ENCODE assay signal across 1 cellular context in the genomic region with DNA sequence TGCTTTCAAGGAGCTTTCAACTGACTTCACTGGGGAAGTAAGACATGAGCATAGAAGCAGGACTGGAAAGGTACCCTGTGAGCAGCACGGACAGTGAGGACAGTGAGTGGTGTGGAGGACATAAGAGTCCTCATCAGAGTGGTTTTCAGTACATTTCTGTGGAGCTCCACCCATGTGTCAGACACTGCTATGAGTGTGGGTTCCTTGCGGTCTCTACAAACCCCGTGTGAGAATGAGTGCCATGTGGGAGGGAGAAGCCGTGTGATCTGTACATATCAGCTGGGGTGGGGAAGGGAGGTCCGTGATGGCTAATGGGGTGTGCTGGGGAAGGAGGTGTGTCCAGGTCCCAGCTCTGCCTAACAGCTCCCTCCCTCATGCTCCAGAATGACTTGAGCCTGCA. TPM values are rescaled to one million over a fixed set of nuclear protein-coding genes. Genes with fewer than 3 reads are reported as not detected.
"Had no signal": no experiment of that assay in that cellular context is flagged by ENCODE, and none has a peak within 500 bp of the region (broad histone marks: within the 10 kb centered on the region; RNA-seq: fewer than 3 reads in every experiment).

No MANE protein-coding gene starts in this region.

RNA-seq across cellular contexts. Expression of gene C6orf52, which starts 57.3 kb away (rescaled TPM):
- total RNA-seq: activated T-helper 17 cell treated with anti-CD3 and anti-CD28 coated beads, Interleukin-2, amount 50 U/mL, for 72 hours had no signal
